9 cellular contexts compared by ENCODE assay signal in genomic region chr17:32341141-32341856, GRCh38. TPM values are rescaled to one million over a fixed set of nuclear protein-coding genes. Genes with fewer than 3 reads are reported as not detected.
DNase-seq lines count a peak whose midpoint lies in the region; ATAC-seq, FAIRE-seq and TF ChIP-seq lines count a peak whose summit lies in the region.
"Had no signal": no experiment of that assay in that cellular context is flagged by ENCODE, and none has a peak within 500 bp of the region (broad histone marks: within the 10 kb centered on the region; RNA-seq: fewer than 3 reads in every experiment).

No MANE protein-coding gene starts in this region.

- TF ChIP-seq RAD21 in SK-N-SH (IDR thresholded peaks at IDR 0.05; ENCODE audit: low read length) (no peak), GM12878 (IDR thresholded peaks at IDR 0.05; ENCODE audit: insufficient read depth, low read depth, low read length) (no peak)

- TF ChIP-seq EP300 in SK-N-SH (IDR thresholded peaks at IDR 0.05; ENCODE audit: borderline replicate concordance in 1 of 2, low read depth in 1 of 2, low read length in 1 of 2) (no peak), GM12878 (IDR thresholded peaks at IDR 0.05; ENCODE audit: borderline replicate concordance in 1 of 2, control insufficient read depth in 1 of 2, low read depth in 2 of 2, low read length in 2 of 2) (no peak)

- in situ Hi-C loops in GM12878 (cut with MboI) = no loop called here

- TF ChIP-seq CTCF in SK-N-SH (IDR thresholded peaks at IDR 0.05) (peak; percentile 31), GM12878 (IDR thresholded peaks at IDR 0.05 in 2 of 3, conservative IDR thresholded peaks at IDR 0.05 in 1 of 3; ENCODE audit: control insufficient read depth in 2 of 3, extremely low read depth in 1 of 3, insufficient read depth in 1 of 3, low read depth in 3 of 3, low read length in 3 of 3) (peak in 2 of 3 experiments; percentile 11 to 39; a peak in 2 of 6 replicates)

- H3K9me3 ChIP-seq in SK-N-SH (no peaks in the 10 kb centered on the region), GM12878 (replicated peaks; ENCODE audit: control insufficient read depth, insufficient read depth, low read length) (no peaks in the 10 kb centered on the region)

- RAD21 ChIA-PET in GM12878 (lab: Charles Lee; ENCODE audit: unreplicated experiment) = interaction anchor here (1.0 to 1.7 kb wide), 2 partner anchors 12 to 103 kb away, joined by 5 read pairs; partner anchors contain the start of gene PSMD11

- POLR2A ChIA-PET in SK-N-SH (lab: Yijun Ruan, JAX) (interaction anchor here (0.7 to 1.3 kb wide), 2 partner anchors 11 to 145 kb away, joined by 3 read pairs; partner anchors contain the start of gene CDK5R1), GM12878 (lab: Charles Lee) (interaction anchor here (0.5 to 2.1 kb wide), 3 partner anchors 10 to 371 kb away, joined by 3 to 8 read pairs (median 3); no protein-coding TSS in a partner anchor)

- peaks cover 14% of the 10 kb centered on the region for H3F3A ChIP-seq in SK-N-SH (replicated peaks; ENCODE audit: insufficient read depth)

- H4K20me1 ChIP-seq in SK-N-SH (ENCODE audit: insufficient read depth) (no peaks in the 10 kb centered on the region), GM12878 (ENCODE audit: control insufficient read depth, insufficient read depth) (no peaks in the 10 kb centered on the region)

- 16% methylated on average over 11 of the region's 13 CpGs for WGBS in SK-N-SH (ENCODE audit: low lambda C conversion rate)
- WGBS in GM12878 (ENCODE audit: insufficient coverage, insufficient replicate concordance, low lambda C conversion rate, missing lambda C conversion rate) = 1% methylated on average over 13 of the region's 13 CpGs

- intact Hi-C loops in GM12878 (cut with micrococcal nuclease; ENCODE audit: unreplicated experiment) = no loop called here

- H3K4me1 ChIP-seq in SK-N-SH (ENCODE audit: control insufficient read depth in 1 of 2, insufficient read depth in 2 of 2, low read depth in 1 of 2, low read length in 1 of 2) (peaks cover 0 to 15% of the 10 kb centered on the region in 2 experiments; a peak in 1 of 4 replicates), GM12878 (ENCODE audit: control insufficient read depth, insufficient read depth, low read length) (no peaks in the 10 kb centered on the region; the same call in 1 of the 2 replicates)

- H3K9me2 ChIP-seq in SK-N-SH = no peaks in the 10 kb centered on the region

- FAIRE-seq in GM12878 (lab: Jason Lieb, UNC) = peak; percentile 23
- FAIRE-seq: A204.1 had no signal

- H3K27me3 ChIP-seq in SK-N-SH (ENCODE audit: insufficient read depth) (no peaks in the 10 kb centered on the region), GM12878 (replicated peaks in 1 of 2; ENCODE audit: control insufficient read depth in 2 of 2, insufficient read depth in 2 of 2, low read length in 1 of 2) (no peaks in the 10 kb centered on the region)

- H3K79me2 ChIP-seq in SK-N-SH (ENCODE audit: insufficient read depth) = no peaks in the 10 kb centered on the region
- H3K79me2 ChIP-seq in GM12878 (ENCODE audit: control insufficient read depth, insufficient read depth, low read length) = peaks cover 7% of the 10 kb centered on the region

- ATAC-seq in HG03432 (IDR thresholded peaks at IDR 0.05; ENCODE audit: unreplicated experiment) = peak; percentile 18
- peak; percentile 66 for ATAC-seq in GM12878

- H3K4me2 ChIP-seq in SK-N-SH (peak overlapping the region; percentile 80), GM12878 (ENCODE audit: control insufficient read depth, insufficient read depth) (peak overlapping the region; percentile 92)

- H2AFZ ChIP-seq in SK-N-SH (ENCODE audit: low read depth) = peak overlapping the region; percentile 36; the same call in 1 of the 2 replicates
- H2AFZ ChIP-seq in GM12878 (ENCODE audit: control insufficient read depth, low read depth, low read length) = peak overlapping the region; percentile 88

- CTCF ChIA-PET in SK-N-SH (lab: Yijun Ruan, JAX) = interaction anchor here (0.6 to 1.7 kb wide), 5 partner anchors 15 to 103 kb away, joined by 3 to 10 read pairs (median 4); partner anchors contain the start of gene PSMD11
- CTCF ChIA-PET in GM12878 (lab: Yijun Ruan, JAX) = interaction anchor here (0.8 to 1.8 kb wide), 6 partner anchors 10 to 439 kb away, joined by 3 to 8 read pairs (median 5); partner anchors contain the start of genes PSMD11 and UTP6

- TSS peak; percentile 55 for BruUV-seq in GM12878 (replicated peaks; lab: Mats Ljungman, UMichigan)

- H3K9ac ChIP-seq in SK-N-SH = peak overlapping the region; percentile 74
- peak overlapping the region; percentile 84 for H3K9ac ChIP-seq in GM12878 (ENCODE audit: control insufficient read depth, insufficient read depth, low read length)

- H3K4me3 ChIP-seq in SK-N-SH (ENCODE audit: low read depth in 2 of 2, low read length in 1 of 2) (peak overlapping the region; percentile 59 to 69), GM12878 (peak overlapping the region; percentile 95)

- H3K27ac ChIP-seq in SK-N-SH (ENCODE audit: low read depth in 2 of 2, low read length in 1 of 2) (peak overlapping the region; percentile 36 to 84), GM12878 (ENCODE audit: control insufficient read depth, insufficient read depth) (peak overlapping the region; percentile 78)

- no peak for TF ChIP-seq POLR2A in GM12878 (IDR thresholded peaks at IDR 0.05; ENCODE audit: low read depth, low read length)

- peaks cover 8 to 12% of the 10 kb centered on the region in 2 experiments for H3K36me3 ChIP-seq in SK-N-SH (replicated peaks in 1 of 2; ENCODE audit: control insufficient read depth in 1 of 2, insufficient read depth in 2 of 2, low read length in 1 of 2)
- H3K36me3 ChIP-seq in GM12878 (ENCODE audit: control insufficient read depth in 2 of 2, insufficient read depth in 2 of 2, low read length in 1 of 2) = no peaks in the 10 kb centered on the region

- DNase-seq in DMS 273 (lab: John Stamatoyannopoulos, UW; ENCODE audit: unreplicated experiment) (peak; percentile 41), DMS 273 treated with DMSO at 0.1 percent for 48 hours (lab: John Stamatoyannopoulos, UW) (no peak), SK-N-SH (peak; percentile 58), GM12878 (ENCODE audit: low read depth, low spot score) (no peak), inferior parietal cortex (ENCODE audit: extremely low spot score) (peak; percentile 34), epidermal melanocyte (ENCODE audit: insufficient read length, low spot score) (no peak)
- peak; percentile 44 for DNase-seq in stimulated activated CD4-positive, alpha-beta T cell treated with anti-CD3 and anti-CD28 coated beads, Interleukin-1b, Interleukin-23, amount 100 ng/mL, for 48 hours

- SMC1A ChIA-PET in GM12878 (lab: Charles Lee; ENCODE audit: uncharacterized antibody, unreplicated experiment) = interaction anchor here (0.6 to 2.8 kb wide), 7 partner anchors 10 to 196 kb away, joined by 3 to 21 read pairs (median 3); no protein-coding TSS in a partner anchor

TF ChIP-seq in SK-N-SH, 30 proteins besides CTCF, POLR2A, EP300 and RAD21 (continues in another document):
- peak; percentile 50; the same call in 1 of the 2 replicates for TF ChIP-seq MXI1 (IDR thresholded peaks at IDR 0.05; ENCODE audit: low read depth, low read length)

TF ChIP-seq in GM12878, 131 proteins besides CTCF, POLR2A, EP300 and RAD21 (continues in another document):
- TF ChIP-seq SREBF2 (IDR thresholded peaks at IDR 0.05; ENCODE audit: low read length) (no peak), TARDBP (IDR thresholded peaks at IDR 0.05; ENCODE audit: borderline replicate concordance) (no peak), KLF5 (IDR thresholded peaks at IDR 0.05; ENCODE audit: partially characterized antibody) (no peak), POU2F2 (IDR thresholded peaks at IDR 0.05; ENCODE audit: borderline replicate concordance, low read depth, low read length) (peak; percentile 78; the same call in 2 of the 3 replicates)

RNA-seq across cellular contexts. Expression of gene C17orf75, which starts 0.7 kb away (rescaled TPM):
- polyA plus RNA-seq in SK-N-SH (2012; rRNA removed) = 14.2 and 19.4 TPM in 2 replicates
- 16.3 and 18.9 TPM in 2 replicates for polyA plus RNA-seq in SK-N-SH (2012; cell fraction: cytosol; rRNA removed)
- polyA plus RNA-seq in SK-N-SH (2012; cell fraction: nucleus; rRNA removed) = 28.3 and 44.4 TPM in 2 replicates
- 24.1 and 32.6 TPM in 2 replicates for total RNA-seq in GM12878 (2013; cell fraction: nucleolus; rRNA removed)
- 28.2 and 37.8 TPM in 2 replicates for total RNA-seq in GM12878 (2014; rRNA removed)
- total RNA-seq in GM12878 (2014; rRNA removed; fragmentation: Illumina TruSeq; extraction: Trizol) = 24.4 and 25.1 TPM in 2 replicates
- total RNA-seq in GM12878 (2021) = 21.8 and 30.5 TPM in 2 replicates
- 7.5 TPM for polyA plus RNA-seq in GM12878 (2011; ENCODE audit: low read depth)
- polyA plus RNA-seq in GM12878 (2011; rRNA removed) = 26.4 and 41.1 TPM in 2 replicates
- polyA plus RNA-seq in GM12878 (2011; cell fraction: cytosol; rRNA removed) = 11.6 and 14.4 TPM in 2 replicates
- 19.6 and 20.2 TPM in 2 replicates for polyA plus RNA-seq in GM12878 (2011; cell fraction: nucleus; rRNA removed)
- 17.7 and 24.8 TPM in 2 replicates for polyA plus RNA-seq in GM12878 (2012)
- polyA plus RNA-seq in GM12878 (2014; fragmentation: Illumina TruSeq; extraction: Trizol) = 17.7 and 21.7 TPM in 2 replicates
- polyA plus RNA-seq in GM12878 (2014; fragmentation: Nextera tagmentation; extraction: Ambion mirVana) = 10 to 100 TPM; 52.5 to 53.0 TPM
- polyA plus RNA-seq in GM12878 (2014; rRNA removed) = 16.9 and 22.2 TPM in 2 replicates
- polyA plus RNA-seq in GM12878 (2016; fragmentation: Nextera tagmentation; extraction: Ambion mirVana) = 10 to 100 TPM; 28.5 to 31.4 TPM
- 8.9 and 14.6 TPM in 2 replicates for polyA minus RNA-seq in GM12878 (2011; rRNA and poly(A)+ RNA removed)
- 4.2 and 9.1 TPM in 2 replicates for polyA minus RNA-seq in GM12878 (2011; cell fraction: cytosol; rRNA and poly(A)+ RNA removed)
- 6.3 and 8.1 TPM in 2 replicates for polyA minus RNA-seq in GM12878 (2011; cell fraction: nucleus; rRNA and poly(A)+ RNA removed)

RNA-seq across cellular contexts. Expression of gene ZNF207, which starts 8.7 kb away (rescaled TPM):
- polyA plus RNA-seq in SK-N-SH (2012; rRNA removed) = 122 and 167 TPM in 2 replicates
- 125 and 128 TPM in 2 replicates for polyA plus RNA-seq in SK-N-SH (2012; cell fraction: cytosol; rRNA removed)
- polyA plus RNA-seq in SK-N-SH (2012; cell fraction: nucleus; rRNA removed) = 163 and 243 TPM in 2 replicates
- 1,263 and 1,326 TPM in 2 replicates for total RNA-seq in GM12878 (2013; cell fraction: nucleolus; rRNA removed)
- total RNA-seq in GM12878 (2014; rRNA removed) = 179 and 192 TPM in 2 replicates
- total RNA-seq in GM12878 (2014; rRNA removed; fragmentation: Illumina TruSeq; extraction: Trizol) = 211 and 217 TPM in 2 replicates
- 177 and 190 TPM in 2 replicates for total RNA-seq in GM12878 (2021)
- 90.4 TPM for polyA plus RNA-seq in GM12878 (2011; ENCODE audit: low read depth)
- polyA plus RNA-seq in GM12878 (2011; rRNA removed) = 326 and 348 TPM in 2 replicates
- polyA plus RNA-seq in GM12878 (2011; cell fraction: cytosol; rRNA removed) = 308 and 329 TPM in 2 replicates
- polyA plus RNA-seq in GM12878 (2011; cell fraction: nucleus; rRNA removed) = 561 and 577 TPM in 2 replicates
- polyA plus RNA-seq in GM12878 (2012) = 133 and 153 TPM in 2 replicates
- 324 and 345 TPM in 2 replicates for polyA plus RNA-seq in GM12878 (2014; fragmentation: Illumina TruSeq; extraction: Trizol)
- polyA plus RNA-seq in GM12878 (2014; fragmentation: Nextera tagmentation; extraction: Ambion mirVana) = 100 to 1,000 TPM; 156 to 171 TPM
- 199 and 215 TPM in 2 replicates for polyA plus RNA-seq in GM12878 (2014; rRNA removed)
- 100 to 1,000 TPM; 202 to 208 TPM for polyA plus RNA-seq in GM12878 (2016; fragmentation: Nextera tagmentation; extraction: Ambion mirVana)
- polyA minus RNA-seq in GM12878 (2011; rRNA and poly(A)+ RNA removed) = 419 TPM in 2 replicates
- polyA minus RNA-seq in GM12878 (2011; cell fraction: cytosol; rRNA and poly(A)+ RNA removed) = 94.2 and 122 TPM in 2 replicates
- 245 and 303 TPM in 2 replicates for polyA minus RNA-seq in GM12878 (2011; cell fraction: nucleus; rRNA and poly(A)+ RNA removed)

Comparison
In these comparisons a context has a peak if more than half of its experiments do, and no peak if none do; other contexts are left out.
1. DNase-seq: peak in DMS 273 (single experiment), SK-N-SH (single experiment), inferior parietal cortex (single experiment) and stimulated activated CD4-positive, alpha-beta T cell treated with anti-CD3 and anti-CD28 coated beads, Interleukin-1b, Interleukin-23, amount 100 ng/mL, for 48 hours (single experiment); none in DMS 273 treated with DMSO at 0.1 percent for 48 hours (single experiment), GM12878 (single experiment) and epidermal melanocyte (single experiment).